In genomic region chr13:28000567-28000966, GRCh38 we compare ENCODE assay signal across 2 cellular contexts.
TF ChIP-seq lines count a peak whose summit lies in the region.

No MANE protein-coding gene starts in this region.

TF ChIP-seq in A549, 52 proteins besides CTCF, POLR2A, EP300 and RAD21:
- TF ChIP-seq BHLHE40 (IDR thresholded peaks at IDR 0.05; ENCODE audit: low read depth, low read length) (no peak), CEBPB (IDR thresholded peaks at IDR 0.05) (no peak), RARB (CRISPR knock-in tag; IDR thresholded peaks at IDR 0.05) (no peak), EHMT2 (IDR thresholded peaks at IDR 0.05; ENCODE audit: low read depth) (no peak), BCL3 (IDR thresholded peaks at IDR 0.05) (no peak), HES2 (IDR thresholded peaks at IDR 0.05) (no peak), CHD4 (IDR thresholded peaks at IDR 0.05; ENCODE audit: borderline replicate concordance) (no peak), FOSB (CRISPR knock-in tag; IDR thresholded peaks at IDR 0.05) (no peak), CBX2 (IDR thresholded peaks at IDR 0.05; ENCODE audit: borderline replicate concordance, low read depth) (no peak), KDM5A (IDR thresholded peaks at IDR 0.05) (no peak), MAFK (IDR thresholded peaks at IDR 0.05; ENCODE audit: partially characterized antibody) (no peak), NFE2L2 (conservative IDR thresholded peaks at IDR 0.05; ENCODE audit: low read length) (no peak)

TF ChIP-seq in H1, 55 proteins besides CTCF, POLR2A, EP300 and RAD21:
- TF ChIP-seq ATF3 (IDR thresholded peaks at IDR 0.05; ENCODE audit: insufficient read depth, low read depth, low read length) (no peak), TBP (IDR thresholded peaks at IDR 0.05; ENCODE audit: low read depth, low read length) (0 out of 2 replicates have a peak, but pooled peaks have one; percentile 15), TEAD4 (IDR thresholded peaks at IDR 0.05; ENCODE audit: low read depth, low read length) (peak; percentile 64)
